Comparison of ENCODE assay signal across 1 cellular context in genomic region chr12:79415296-79415695, GRCh38.
TF ChIP-seq lines count a peak whose summit lies in the region.

No MANE protein-coding gene starts in this region.

TF ChIP-seq in GM23338, 12 proteins besides CTCF, POLR2A, EP300 and RAD21 (continued from another document):
- TF ChIP-seq ZNF462 (CRISPR knock-in tag; IDR thresholded peaks at IDR 0.05) (no peak), EZH2phosphoT487 (IDR thresholded peaks at IDR 0.05; ENCODE audit: unreplicated experiment) (no peak), REST (IDR thresholded peaks at IDR 0.05; ENCODE audit: unreplicated experiment) (no peak), ETS1 (IDR thresholded peaks at IDR 0.05) (no peak), EZH2 (IDR thresholded peaks at IDR 0.05; ENCODE audit: low read depth, unreplicated experiment) (no peak), JUNB (IDR thresholded peaks at IDR 0.05; ENCODE audit: unreplicated experiment) (no peak), NANOG (IDR thresholded peaks at IDR 0.05; ENCODE audit: borderline replicate concordance) (no peak)
